Comparison of ENCODE assay signal across 7 cellular contexts in genomic region chr2:85560812-85561279, GRCh38. TPM values are rescaled to one million over a fixed set of nuclear protein-coding genes. Genes with fewer than 3 reads are reported as not detected.
DNase-seq lines count a peak whose midpoint lies in the region; ATAC-seq and TF ChIP-seq lines count a peak whose summit lies in the region.

No MANE protein-coding gene starts in this region.

- peaks cover 28% of the 10 kb centered on the region for H3K36me3 ChIP-seq in HUES64 (ENCODE audit: insufficient read depth, low read length)
- H3K36me3 ChIP-seq in muscle layer of colon (ENCODE audit: insufficient read depth, low read length): peaks cover 5% of the 10 kb centered on the region

- H3K27me3 ChIP-seq in HUES64 (ENCODE audit: insufficient read depth, low read length): no peaks in the 10 kb centered on the region
- H3K27me3 ChIP-seq in muscle layer of colon (ENCODE audit: control insufficient read depth in 1 of 2, insufficient read depth in 2 of 2, low read length in 2 of 2): no peaks in the 10 kb centered on the region

- DNase-seq in cardiac fibroblast (ENCODE audit: low read depth in 2 of 2) (no peak), epidermal melanocyte (ENCODE audit: insufficient read length, low spot score) (no peak), medulla oblongata (ENCODE audit: extremely low spot score) (no peak)

- no peaks in the 10 kb centered on the region for H3K9me3 ChIP-seq in HUES64 (ENCODE audit: insufficient read depth, low read depth, low read length)
- H3K9me3 ChIP-seq in muscle layer of colon (ENCODE audit: low read length): no peaks in the 10 kb centered on the region

- H3K9ac ChIP-seq in HUES64 (ENCODE audit: low read depth, low read length): peak overlapping the region; percentile 78
- peak overlapping the region; percentile 50 for H3K9ac ChIP-seq in muscle layer of colon (ENCODE audit: low read length)

- ATAC-seq in GM21423 (IDR thresholded peaks at IDR 0.05; ENCODE audit: unreplicated experiment): peak; percentile 1
- no peak for ATAC-seq in HG02981 (IDR thresholded peaks at IDR 0.05; ENCODE audit: unreplicated experiment)

- no peaks in the 10 kb centered on the region for H3K4me1 ChIP-seq in HUES64 (ENCODE audit: insufficient read depth, low read length)
- H3K4me1 ChIP-seq in muscle layer of colon (ENCODE audit: insufficient read depth, low read length): peaks cover 11% of the 10 kb centered on the region

- peak overlapping the region; percentile 93 for H3K4me3 ChIP-seq in HUES64 (ENCODE audit: low read length)
- peak overlapping the region; percentile 79 to 82 for H3K4me3 ChIP-seq in cardiac fibroblast (replicated peaks in 1 of 2; ENCODE audit: low read depth in 2 of 2, low read length in 2 of 2)
- H3K4me3 ChIP-seq in muscle layer of colon (ENCODE audit: low read depth in 1 of 2, low read length in 2 of 2): peak overlapping the region; percentile 54 to 98

- TF ChIP-seq CTCF in cardiac fibroblast (IDR thresholded peaks at IDR 0.05; ENCODE audit: low read depth, low read length): no peak

- 9% methylated on average over 14 of the region's 14 CpGs for WGBS in HUES64

- peak overlapping the region; percentile 62; the same call in 1 of the 2 replicates for H3K27ac ChIP-seq in HUES64 (ENCODE audit: low read depth, low read length)
- peak overlapping the region; percentile 75 for H3K27ac ChIP-seq in muscle layer of colon (ENCODE audit: low read depth, low read length)

RNA-seq across cellular contexts. Expression of gene GGCX, which starts 0.4 kb away (rescaled TPM):
- polyA plus RNA-seq in HUES64 (2013, experiment 1 of 2): 25.0 TPM
- polyA plus RNA-seq in HUES64 (2013, experiment 2 of 2): 25.9 TPM

RNA-seq across cellular contexts. Expression of gene VAMP8, which starts 16.5 kb away (rescaled TPM):
- 47.2 TPM for polyA plus RNA-seq in HUES64 (2013, experiment 1 of 2)
- 42.2 TPM for polyA plus RNA-seq in HUES64 (2013, experiment 2 of 2)

RNA-seq across cellular contexts. Expression of gene MAT2A, which starts 21.9 kb away (rescaled TPM):
- polyA plus RNA-seq in HUES64 (2013, experiment 1 of 2): 253 TPM
- 205 TPM for polyA plus RNA-seq in HUES64 (2013, experiment 2 of 2)

RNA-seq across cellular contexts. Expression of gene VAMP5, which starts 23.4 kb away (rescaled TPM):
- 5.3 TPM for polyA plus RNA-seq in HUES64 (2013, experiment 1 of 2)
- 10.3 TPM for polyA plus RNA-seq in HUES64 (2013, experiment 2 of 2)

RNA-seq across cellular contexts. Expression of gene RNF181, which starts 34.7 kb away (rescaled TPM):
- polyA plus RNA-seq in HUES64 (2013, experiment 1 of 2): 99.6 TPM
- polyA plus RNA-seq in HUES64 (2013, experiment 2 of 2): 103 TPM
